Comparison of ENCODE assay signal across 20 cellular contexts in genomic region chr3:12612514-12613226, GRCh38.
"Had no signal": no experiment of that assay in that cellular context is flagged by ENCODE, and none has a peak within 500 bp of the region (broad histone marks: within the 10 kb centered on the region; RNA-seq: fewer than 3 reads in every experiment).

No MANE protein-coding gene starts in this region.

- H3K27me3 Mint-ChIP-seq: activated CD4-positive, alpha-beta T cell treated with anti-CD3 and anti-CD28 coated beads, Interleukin-2, amount 10 ng/mL, durations not matched to agents 24 days and 14 days; activated naive CD8-positive, alpha-beta T cell treated with anti-CD3 and anti-CD28 coated beads, Interleukin-2, amount 10 ng/mL, durations not matched to agents 7 days and 5 days; naive B cell; T-helper 17 cell had no signal

- H3K4me2 ChIP-seq: smooth muscle cell had no signal

- ATAC-seq: left colon, right lobe of liver, WTC11 had no signal

- H3K4me1 ChIP-seq: lower lobe of right lung, right lobe of liver, testis had no signal

- H3K4me3 Mint-ChIP-seq: activated CD4-positive, alpha-beta T cell treated with anti-CD3 and anti-CD28 coated beads, Interleukin-2, amount 10 ng/mL, durations not matched to agents 24 days and 14 days; activated naive CD8-positive, alpha-beta T cell treated with anti-CD3 and anti-CD28 coated beads, Interleukin-2, amount 10 ng/mL, durations not matched to agents 7 days and 5 days; naive B cell; T-helper 17 cell; WTC11 had no signal

- H3K27me3 ChIP-seq: dorsolateral prefrontal cortex, right lobe of liver, stomach, testis, upper lobe of left lung had no signal

- H3K9me3 Mint-ChIP-seq: activated CD4-positive, alpha-beta T cell treated with anti-CD3 and anti-CD28 coated beads, Interleukin-2, amount 10 ng/mL, durations not matched to agents 24 days and 14 days; activated naive CD8-positive, alpha-beta T cell treated with anti-CD3 and anti-CD28 coated beads, Interleukin-2, amount 10 ng/mL, durations not matched to agents 7 days and 5 days; naive B cell; WTC11 had no signal

- H3K27ac Mint-ChIP-seq: activated CD4-positive, alpha-beta T cell treated with anti-CD3 and anti-CD28 coated beads, Interleukin-2, amount 10 ng/mL, durations not matched to agents 24 days and 14 days; T-helper 17 cell had no signal

- H3K27ac ChIP-seq: dorsolateral prefrontal cortex, lower lobe of right lung, psoas muscle, right lobe of liver, stomach, testis, upper lobe of left lung had no signal

- H3K4me3 ChIP-seq: dorsolateral prefrontal cortex, lower lobe of right lung, psoas muscle, right lobe of liver, smooth muscle cell, stomach, testis, upper lobe of left lung had no signal

- DNase-seq: activated CD4-positive, alpha-beta T cell treated with anti-CD3 and anti-CD28 coated beads, Interleukin-2, amount 10 ng/mL, durations not matched to agents 24 days and 14 days; activated gamma-delta T cell; activated naive CD8-positive, alpha-beta T cell treated with anti-CD3 and anti-CD28 coated beads, Interleukin-2, amount 10 ng/mL, durations not matched to agents 7 days and 5 days; activated T-cell treated with anti-CD3 and anti-CD28 coated beads, Interleukin-2, amount 50 U/mL, for 1 hour; anterior cingulate cortex; dorsolateral prefrontal cortex; erythroblast; left colon; lower lobe of right lung; naive B cell; nucleus accumbens; psoas muscle; right lobe of liver; stimulated activated CD8-positive, alpha-beta memory T cell treated with anti-CD3 and anti-CD28 coated beads, Interleukin-4, amount 100 ng/mL, for 48 hours; stomach; T-helper 17 cell; testis; upper lobe of left lung had no signal

- H3K9me3 ChIP-seq: lower lobe of right lung, psoas muscle, right lobe of liver, stomach, testis, upper lobe of left lung had no signal
